12 cellular contexts compared by ENCODE assay signal in the genomic region with DNA sequence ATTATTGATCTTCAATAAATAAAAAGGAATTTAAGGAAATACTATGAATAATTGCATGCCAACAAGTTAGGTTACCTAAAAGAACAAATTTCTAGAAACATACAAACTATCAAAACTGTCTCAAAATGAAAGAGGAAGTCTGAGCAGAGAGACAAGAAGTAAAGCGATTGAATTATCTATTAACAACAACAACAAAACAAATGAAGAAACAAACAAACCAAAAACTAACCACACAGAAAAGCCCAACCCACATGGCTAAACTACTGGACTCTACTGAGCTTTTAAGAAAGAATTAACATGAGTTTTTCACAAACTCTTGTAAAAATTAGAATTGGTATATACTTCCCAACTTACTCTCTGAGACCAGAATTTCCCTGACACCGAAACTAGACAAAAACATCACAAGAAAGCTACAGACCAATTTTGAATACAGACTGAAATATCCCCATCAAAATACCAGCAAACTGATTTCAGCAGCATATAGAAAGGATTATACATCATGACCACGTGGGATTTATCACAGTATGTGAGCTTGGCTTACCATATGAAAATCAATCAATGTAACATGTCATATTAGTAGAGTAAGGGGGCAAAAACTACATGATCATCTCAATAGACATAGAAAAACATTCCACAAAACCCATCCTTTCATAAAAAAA. TPM values are rescaled to one million over a fixed set of nuclear protein-coding genes. Genes with fewer than 3 reads are reported as not detected.
DNase-seq lines count a peak whose midpoint lies in the region; ATAC-seq and TF ChIP-seq lines count a peak whose summit lies in the region.
"Had no signal": no experiment of that assay in that cellular context is flagged by ENCODE, and none has a peak within 500 bp of the region (broad histone marks: within the 10 kb centered on the region; RNA-seq: fewer than 3 reads in every experiment).

No MANE protein-coding gene starts in this region.

- H3K4me1 Mint-ChIP-seq in memory B cell (peaks cover 12% of the 10 kb centered on the region), Calu3 (ENCODE audit: low read depth, unreplicated experiment) (no peaks in the 10 kb centered on the region)
- H3K4me1 Mint-ChIP-seq in activated T-cell treated with anti-CD3 and anti-CD28 coated beads, Interleukin-2, amount 50 U/mL, for 24 hours (ENCODE audit: low read depth) = no peaks in the 10 kb centered on the region
- H3K4me1 Mint-ChIP-seq: naive thymus-derived CD4-positive, alpha-beta T cell had no signal

- H3K27ac Mint-ChIP-seq in memory B cell (peak overlapping the region; percentile 90), Calu3 (ENCODE audit: unreplicated experiment) (no peak overlapping the region)
- H3K27ac Mint-ChIP-seq in activated T-cell treated with anti-CD3 and anti-CD28 coated beads, Interleukin-2, amount 50 U/mL, for 24 hours = no peak overlapping the region
- H3K27ac Mint-ChIP-seq: activated naive CD4-positive, alpha-beta T cell treated with anti-CD3 and anti-CD28 coated beads, Interleukin-2, amount 50 U/mL, for 72 hours; naive thymus-derived CD4-positive, alpha-beta T cell had no signal

- H3K4me3 Mint-ChIP-seq in memory B cell = peak overlapping the region; percentile 79
- H3K4me3 Mint-ChIP-seq in Calu3 (ENCODE audit: low read depth, unreplicated experiment) = no peak overlapping the region
- H3K4me3 Mint-ChIP-seq in activated T-cell treated with anti-CD3 and anti-CD28 coated beads, Interleukin-2, amount 50 U/mL, for 24 hours = no peak overlapping the region
- H3K4me3 Mint-ChIP-seq: naive thymus-derived CD4-positive, alpha-beta T cell had no signal

- no peaks in the 10 kb centered on the region for H3K36me3 Mint-ChIP-seq in memory B cell
- H3K36me3 Mint-ChIP-seq in Calu3 (ENCODE audit: insufficient read depth, unreplicated experiment) = no peaks in the 10 kb centered on the region
- H3K36me3 Mint-ChIP-seq in activated T-cell treated with anti-CD3 and anti-CD28 coated beads, Interleukin-2, amount 50 U/mL, for 24 hours (ENCODE audit: low read depth) = no peaks in the 10 kb centered on the region
- H3K36me3 Mint-ChIP-seq: activated naive CD4-positive, alpha-beta T cell treated with anti-CD3 and anti-CD28 coated beads, Interleukin-2, amount 50 U/mL, for 72 hours; naive thymus-derived CD4-positive, alpha-beta T cell had no signal

- no peaks in the 10 kb centered on the region for H3K9me3 Mint-ChIP-seq in memory B cell
- H3K9me3 Mint-ChIP-seq in Calu3 (ENCODE audit: low read depth, unreplicated experiment) = no peaks in the 10 kb centered on the region
- H3K9me3 Mint-ChIP-seq in activated T-cell treated with anti-CD3 and anti-CD28 coated beads, Interleukin-2, amount 50 U/mL, for 24 hours = no peaks in the 10 kb centered on the region
- H3K9me3 Mint-ChIP-seq: activated naive CD4-positive, alpha-beta T cell treated with anti-CD3 and anti-CD28 coated beads, Interleukin-2, amount 50 U/mL, for 72 hours; naive thymus-derived CD4-positive, alpha-beta T cell had no signal

- H3K27me3 Mint-ChIP-seq in memory B cell (no peaks in the 10 kb centered on the region), Calu3 (ENCODE audit: unreplicated experiment) (no peaks in the 10 kb centered on the region)
- H3K27me3 Mint-ChIP-seq in activated T-cell treated with anti-CD3 and anti-CD28 coated beads, Interleukin-2, amount 50 U/mL, for 24 hours = no peaks in the 10 kb centered on the region

- no peak for DNase-seq in memory B cell (ENCODE audit: low spot score in 2 of 2)
- no peak for DNase-seq in Calu3
- DNase-seq in NCI-H510A treated with DMSO at 0.1 percent for 48 hours (lab: John Stamatoyannopoulos, UW) = no peak
- DNase-seq in activated T-cell treated with anti-CD3 and anti-CD28 coated beads, Interleukin-2, amount 50 U/mL, for 24 hours = no peak
- DNase-seq: activated CD4-positive, alpha-beta T cell treated with anti-CD3 and anti-CD28 coated beads, Interleukin-2, amount 50 U/mL, for 1 hour; naive thymus-derived CD4-positive, alpha-beta T cell; NCI-H1436 had no signal

- peak; percentile 91 for ATAC-seq in GM18873 (IDR thresholded peaks at IDR 0.05; ENCODE audit: low FRiP score, unreplicated experiment)
- ATAC-seq in GM21619 (IDR thresholded peaks at IDR 0.05; ENCODE audit: unreplicated experiment) = peak; percentile 88
- ATAC-seq in HG03139 (IDR thresholded peaks at IDR 0.05; ENCODE audit: unreplicated experiment) = peak; percentile 87
- peak; percentile 61 for ATAC-seq in memory B cell (ENCODE audit: low read depth)
- no peak for ATAC-seq in HG02870 (IDR thresholded peaks at IDR 0.05; ENCODE audit: unreplicated experiment)
- ATAC-seq: activated naive CD4-positive, alpha-beta T cell treated with anti-CD3 and anti-CD28 coated beads, Interleukin-2, amount 50 U/mL, for 72 hours; naive thymus-derived CD4-positive, alpha-beta T cell had no signal

- CTCF ChIA-PET in Calu3 (lab: Charles Lee) = interaction anchor here (0.7 kb wide), 1 partner anchor 600 kb away, joined by 6 read pairs; no protein-coding TSS in a partner anchor

- BruUV-seq in Calu3 (replicated peaks; lab: Mats Ljungman, UMichigan) = no TSS peak

- intact Hi-C loops in Calu3 (cut with micrococcal nuclease; ENCODE audit: unreplicated experiment) = no loop called here

- no peak for TF ChIP-seq CTCF in Calu3 (IDR thresholded peaks at IDR 0.05; ENCODE audit: unreplicated experiment)

RNA-seq across cellular contexts. Expression of a gene that starts 16.6 kb away (rescaled TPM):
- total RNA-seq in Calu3 (2022) = 105 and 137 TPM in 2 replicates
